1 cellular context compared by ENCODE assay signal in the genomic region with DNA sequence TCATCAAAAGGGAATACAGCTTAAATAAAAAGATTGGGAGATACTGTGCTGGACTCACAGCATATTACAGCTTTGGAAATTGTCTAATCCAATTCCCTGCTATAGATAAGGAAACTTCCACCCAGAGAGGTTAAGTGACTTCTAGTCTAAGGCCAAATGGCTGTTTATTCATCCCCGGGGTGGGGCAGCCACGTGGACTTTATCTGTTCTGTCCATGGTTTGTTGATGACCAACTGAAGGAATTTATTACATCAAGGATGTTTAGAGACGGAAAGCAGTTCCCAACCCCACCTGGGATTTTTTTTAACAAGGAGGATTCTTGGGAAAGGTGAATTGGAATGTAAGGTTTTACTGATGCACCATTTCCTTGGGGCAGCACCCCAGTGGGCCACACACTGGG.
TF ChIP-seq lines count a peak whose summit lies in the region.

No MANE protein-coding gene starts in this region.

TF ChIP-seq in GM23338, 12 proteins besides CTCF, POLR2A, EP300 and RAD21 (continued from another document):
- TF ChIP-seq, protein P1, sequence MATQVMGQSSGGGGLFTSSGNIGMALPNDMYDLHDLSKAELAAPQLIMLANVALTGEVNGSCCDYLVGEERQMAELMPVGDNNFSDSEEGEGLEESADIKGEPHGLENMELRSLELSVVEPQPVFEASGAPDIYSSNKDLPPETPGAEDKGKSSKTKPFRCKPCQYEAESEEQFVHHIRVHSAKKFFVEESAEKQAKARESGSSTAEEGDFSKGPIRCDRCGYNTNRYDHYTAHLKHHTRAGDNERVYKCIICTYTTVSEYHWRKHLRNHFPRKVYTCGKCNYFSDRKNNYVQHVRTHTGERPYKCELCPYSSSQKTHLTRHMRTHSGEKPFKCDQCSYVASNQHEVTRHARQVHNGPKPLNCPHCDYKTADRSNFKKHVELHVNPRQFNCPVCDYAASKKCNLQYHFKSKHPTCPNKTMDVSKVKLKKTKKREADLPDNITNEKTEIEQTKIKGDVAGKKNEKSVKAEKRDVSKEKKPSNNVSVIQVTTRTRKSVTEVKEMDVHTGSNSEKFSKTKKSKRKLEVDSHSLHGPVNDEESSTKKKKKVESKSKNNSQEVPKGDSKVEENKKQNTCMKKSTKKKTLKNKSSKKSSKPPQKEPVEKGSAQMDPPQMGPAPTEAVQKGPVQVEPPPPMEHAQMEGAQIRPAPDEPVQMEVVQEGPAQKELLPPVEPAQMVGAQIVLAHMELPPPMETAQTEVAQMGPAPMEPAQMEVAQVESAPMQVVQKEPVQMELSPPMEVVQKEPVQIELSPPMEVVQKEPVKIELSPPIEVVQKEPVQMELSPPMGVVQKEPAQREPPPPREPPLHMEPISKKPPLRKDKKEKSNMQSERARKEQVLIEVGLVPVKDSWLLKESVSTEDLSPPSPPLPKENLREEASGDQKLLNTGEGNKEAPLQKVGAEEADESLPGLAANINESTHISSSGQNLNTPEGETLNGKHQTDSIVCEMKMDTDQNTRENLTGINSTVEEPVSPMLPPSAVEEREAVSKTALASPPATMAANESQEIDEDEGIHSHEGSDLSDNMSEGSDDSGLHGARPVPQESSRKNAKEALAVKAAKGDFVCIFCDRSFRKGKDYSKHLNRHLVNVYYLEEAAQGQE (IDR thresholded peaks at IDR 0.05; ENCODE audit: unreplicated experiment) = no peak
- TF ChIP-seq CREB1 (CRISPR knock-in tag; IDR thresholded peaks at IDR 0.05; ENCODE audit: low read depth) (no peak), EZH2phosphoT487 (IDR thresholded peaks at IDR 0.05; ENCODE audit: unreplicated experiment) (no peak), ZNF331 (CRISPR knock-in tag; IDR thresholded peaks at IDR 0.05; ENCODE audit: low read depth) (no peak), JUNB (IDR thresholded peaks at IDR 0.05; ENCODE audit: unreplicated experiment) (no peak), ZNF114 (CRISPR knock-in tag; IDR thresholded peaks at IDR 0.05) (no peak)
- TF ChIP-seq, protein P2, sequence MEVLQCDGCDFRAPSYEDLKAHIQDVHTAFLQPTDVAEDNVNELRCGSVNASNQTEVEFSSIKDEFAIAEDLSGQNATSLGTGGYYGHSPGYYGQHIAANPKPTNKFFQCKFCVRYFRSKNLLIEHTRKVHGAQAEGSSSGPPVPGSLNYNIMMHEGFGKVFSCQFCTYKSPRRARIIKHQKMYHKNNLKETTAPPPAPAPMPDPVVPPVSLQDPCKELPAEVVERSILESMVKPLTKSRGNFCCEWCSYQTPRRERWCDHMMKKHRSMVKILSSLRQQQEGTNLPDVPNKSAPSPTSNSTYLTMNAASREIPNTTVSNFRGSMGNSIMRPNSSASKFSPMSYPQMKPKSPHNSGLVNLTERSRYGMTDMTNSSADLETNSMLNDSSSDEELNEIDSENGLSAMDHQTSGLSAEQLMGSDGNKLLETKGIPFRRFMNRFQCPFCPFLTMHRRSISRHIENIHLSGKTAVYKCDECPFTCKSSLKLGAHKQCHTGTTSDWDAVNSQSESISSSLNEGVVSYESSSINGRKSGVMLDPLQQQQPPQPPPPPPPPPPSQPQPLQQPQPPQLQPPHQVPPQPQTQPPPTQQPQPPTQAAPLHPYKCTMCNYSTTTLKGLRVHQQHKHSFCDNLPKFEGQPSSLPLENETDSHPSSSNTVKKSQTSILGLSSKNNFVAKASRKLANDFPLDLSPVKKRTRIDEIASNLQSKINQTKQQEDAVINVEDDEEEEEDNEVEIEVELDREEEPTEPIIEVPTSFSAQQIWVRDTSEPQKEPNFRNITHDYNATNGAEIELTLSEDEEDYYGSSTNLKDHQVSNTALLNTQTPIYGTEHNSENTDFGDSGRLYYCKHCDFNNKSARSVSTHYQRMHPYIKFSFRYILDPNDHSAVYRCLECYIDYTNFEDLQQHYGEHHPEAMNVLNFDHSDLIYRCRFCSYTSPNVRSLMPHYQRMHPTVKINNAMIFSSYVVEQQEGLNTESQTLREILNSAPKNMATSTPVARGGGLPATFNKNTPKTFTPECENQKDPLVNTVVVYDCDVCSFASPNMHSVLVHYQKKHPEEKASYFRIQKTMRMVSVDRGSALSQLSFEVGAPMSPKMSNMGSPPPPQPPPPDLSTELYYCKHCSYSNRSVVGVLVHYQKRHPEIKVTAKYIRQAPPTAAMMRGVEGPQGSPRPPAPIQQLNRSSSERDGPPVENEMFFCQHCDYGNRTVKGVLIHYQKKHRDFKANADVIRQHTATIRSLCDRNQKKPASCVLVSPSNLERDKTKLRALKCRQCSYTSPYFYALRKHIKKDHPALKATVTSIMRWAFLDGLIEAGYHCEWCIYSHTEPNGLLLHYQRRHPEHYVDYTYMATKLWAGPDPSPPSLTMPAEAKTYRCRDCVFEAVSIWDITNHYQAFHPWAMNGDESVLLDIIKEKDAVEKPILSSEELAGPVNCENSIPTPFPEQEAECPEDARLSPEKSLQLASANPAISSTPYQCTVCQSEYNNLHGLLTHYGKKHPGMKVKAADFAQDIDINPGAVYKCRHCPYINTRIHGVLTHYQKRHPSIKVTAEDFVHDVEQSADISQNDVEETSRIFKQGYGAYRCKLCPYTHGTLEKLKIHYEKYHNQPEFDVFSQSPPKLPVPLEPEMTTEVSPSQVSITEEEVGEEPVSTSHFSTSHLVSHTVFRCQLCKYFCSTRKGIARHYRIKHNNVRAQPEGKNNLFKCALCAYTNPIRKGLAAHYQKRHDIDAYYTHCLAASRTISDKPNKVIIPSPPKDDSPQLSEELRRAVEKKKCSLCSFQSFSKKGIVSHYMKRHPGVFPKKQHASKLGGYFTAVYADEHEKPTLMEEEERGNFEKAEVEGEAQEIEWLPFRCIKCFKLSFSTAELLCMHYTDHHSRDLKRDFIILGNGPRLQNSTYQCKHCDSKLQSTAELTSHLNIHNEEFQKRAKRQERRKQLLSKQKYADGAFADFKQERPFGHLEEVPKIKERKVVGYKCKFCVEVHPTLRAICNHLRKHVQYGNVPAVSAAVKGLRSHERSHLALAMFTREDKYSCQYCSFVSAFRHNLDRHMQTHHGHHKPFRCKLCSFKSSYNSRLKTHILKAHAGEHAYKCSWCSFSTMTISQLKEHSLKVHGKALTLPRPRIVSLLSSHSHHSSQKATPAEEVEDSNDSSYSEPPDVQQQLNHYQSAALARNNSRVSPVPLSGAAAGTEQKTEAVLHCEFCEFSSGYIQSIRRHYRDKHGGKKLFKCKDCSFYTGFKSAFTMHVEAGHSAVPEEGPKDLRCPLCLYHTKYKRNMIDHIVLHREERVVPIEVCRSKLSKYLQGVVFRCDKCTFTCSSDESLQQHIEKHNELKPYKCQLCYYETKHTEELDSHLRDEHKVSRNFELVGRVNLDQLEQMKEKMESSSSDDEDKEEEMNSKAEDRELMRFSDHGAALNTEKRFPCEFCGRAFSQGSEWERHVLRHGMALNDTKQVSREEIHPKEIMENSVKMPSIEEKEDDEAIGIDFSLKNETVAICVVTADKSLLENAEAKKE (CRISPR knock-in tag; IDR thresholded peaks at IDR 0.05) = no peak
